ENCODE assay signal across 1 cellular context in the genomic region with DNA sequence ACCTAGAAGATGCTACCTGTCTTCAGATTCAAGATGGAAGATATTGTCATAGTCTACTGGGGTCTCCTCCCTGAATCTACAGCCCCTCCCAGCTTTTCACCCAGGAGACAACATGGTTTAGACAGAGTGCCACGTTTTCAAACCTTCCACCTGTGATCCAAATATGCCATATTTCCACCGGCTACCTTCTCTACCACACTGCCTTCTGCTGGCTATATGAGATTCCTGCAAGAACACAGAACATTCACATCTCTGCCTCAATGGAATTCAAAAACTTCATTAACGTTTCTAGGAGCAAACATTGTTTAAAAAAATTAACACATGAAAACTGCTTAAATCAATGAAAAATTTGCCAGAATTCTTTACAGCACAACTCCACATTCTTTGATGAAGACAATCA.
TF ChIP-seq lines count a peak whose summit lies in the region.

No MANE protein-coding gene starts in this region.

TF ChIP-seq in liver, 16 proteins besides CTCF, POLR2A, EP300 and RAD21 (continued from another document):
- TF ChIP-seq YY1 (IDR thresholded peaks at IDR 0.05), result no peak
- TF ChIP-seq TAF1 (conservative IDR thresholded peaks at IDR 0.05), result no peak
- TF ChIP-seq FOXA1 (IDR thresholded peaks at IDR 0.05), result no peak
- no peak for TF ChIP-seq HNF4A (conservative IDR thresholded peaks at IDR 0.05)
- TF ChIP-seq GABPA (IDR thresholded peaks at IDR 0.05 in 1 of 2, conservative IDR thresholded peaks at IDR 0.05 in 1 of 2), result no peak
- no peak for TF ChIP-seq NR2F2 (IDR thresholded peaks at IDR 0.05)
